Comparison of ENCODE assay signal across 1 cellular context in the genomic region with DNA sequence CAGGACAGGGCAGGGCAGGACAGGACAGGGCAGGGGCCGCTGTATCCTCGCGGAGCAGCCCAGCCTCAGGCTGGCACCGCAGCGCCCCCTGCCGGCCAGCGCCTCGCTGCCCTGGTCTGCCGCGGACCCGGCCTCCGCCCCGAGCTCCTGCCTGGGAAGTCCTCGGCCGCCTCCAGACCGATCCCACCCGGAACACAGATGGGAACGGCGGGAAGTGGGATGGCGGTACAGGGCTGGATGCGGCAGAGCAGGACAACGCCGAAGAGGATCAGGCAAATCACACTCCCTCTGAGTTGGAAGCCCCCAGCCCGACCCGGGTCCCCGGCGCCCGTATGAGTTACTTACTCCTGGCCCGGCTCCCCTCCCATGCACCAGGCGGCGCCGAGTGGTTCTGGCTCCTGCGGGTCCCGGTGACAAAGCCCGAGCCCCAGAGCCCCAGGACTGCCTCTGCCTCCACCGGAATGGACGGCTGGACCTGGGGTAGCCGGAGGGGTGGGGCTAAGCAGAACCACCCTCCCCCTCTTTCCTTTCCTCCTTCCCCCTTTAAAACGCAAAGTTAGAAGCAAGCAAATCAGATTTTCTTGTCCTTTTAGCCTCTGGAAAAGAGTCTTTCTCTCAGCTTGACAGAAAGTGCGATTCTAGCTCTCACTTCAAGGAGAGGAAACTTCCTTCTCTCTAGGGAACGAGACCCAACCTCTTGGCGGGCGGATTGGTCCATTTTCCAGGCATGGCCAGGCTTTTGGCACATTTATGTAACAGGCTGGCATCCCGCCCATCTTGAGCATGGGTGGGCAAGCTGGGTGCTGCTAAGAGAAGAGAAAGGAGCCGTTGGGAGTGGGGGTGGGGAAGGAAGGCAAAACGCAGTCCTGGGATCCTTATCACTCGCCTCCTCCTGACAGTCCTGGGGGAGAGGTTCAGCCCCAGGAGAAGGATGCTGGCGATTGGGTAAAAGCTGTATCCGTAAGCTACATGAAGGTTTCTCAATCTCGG.
TF ChIP-seq lines count a peak whose summit lies in the region.

A gene with protein sequence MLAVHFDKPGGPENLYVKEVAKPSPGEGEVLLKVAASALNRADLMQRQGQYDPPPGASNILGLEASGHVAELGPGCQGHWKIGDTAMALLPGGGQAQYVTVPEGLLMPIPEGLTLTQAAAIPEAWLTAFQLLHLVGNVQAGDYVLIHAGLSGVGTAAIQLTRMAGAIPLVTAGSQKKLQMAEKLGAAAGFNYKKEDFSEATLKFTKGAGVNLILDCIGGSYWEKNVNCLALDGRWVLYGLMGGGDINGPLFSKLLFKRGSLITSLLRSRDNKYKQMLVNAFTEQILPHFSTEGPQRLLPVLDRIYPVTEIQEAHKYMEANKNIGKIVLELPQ (minus strand): TSS at position 449 of the 990 bp plus-strand sequence. CDS start 508 bp downstream, outside the sequence.

TF ChIP-seq in HepG2, 621 proteins besides CTCF, POLR2A, EP300 and RAD21 (continued from another document and continues in another):
- TF ChIP-seq, protein P1, sequence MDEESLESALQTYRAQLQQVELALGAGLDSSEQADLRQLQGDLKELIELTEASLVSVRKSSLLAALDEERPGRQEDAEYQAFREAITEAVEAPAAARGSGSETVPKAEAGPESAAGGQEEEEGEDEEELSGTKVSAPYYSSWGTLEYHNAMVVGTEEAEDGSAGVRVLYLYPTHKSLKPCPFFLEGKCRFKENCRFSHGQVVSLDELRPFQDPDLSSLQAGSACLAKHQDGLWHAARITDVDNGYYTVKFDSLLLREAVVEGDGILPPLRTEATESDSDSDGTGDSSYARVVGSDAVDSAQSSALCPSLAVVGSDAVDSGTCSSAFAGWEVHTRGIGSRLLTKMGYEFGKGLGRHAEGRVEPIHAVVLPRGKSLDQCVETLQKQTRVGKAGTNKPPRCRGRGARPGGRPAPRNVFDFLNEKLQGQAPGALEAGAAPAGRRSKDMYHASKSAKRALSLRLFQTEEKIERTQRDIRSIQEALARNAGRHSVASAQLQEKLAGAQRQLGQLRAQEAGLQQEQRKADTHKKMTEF (CRISPR knock-in tag; IDR thresholded peaks at IDR 0.05), result peak; percentile 92
- no peak for TF ChIP-seq SIN3A (IDR thresholded peaks at IDR 0.05; ENCODE audit: borderline replicate concordance, low read depth, low read length)
- TF ChIP-seq ZNF367 (CRISPR knock-in tag; IDR thresholded peaks at IDR 0.05; ENCODE audit: borderline replicate concordance), result no peak
- peak; percentile 48; the same call in 1 of the 2 replicates for TF ChIP-seq ZNF280B (CRISPR knock-in tag; IDR thresholded peaks at IDR 0.05; ENCODE audit: borderline replicate concordance)
- peak; percentile 63; the same call in 1 of the 2 replicates for TF ChIP-seq ZNF225 (CRISPR knock-in tag; IDR thresholded peaks at IDR 0.05)
- no peak for TF ChIP-seq KAT2B (IDR thresholded peaks at IDR 0.05; ENCODE audit: borderline replicate concordance, low read depth, low read length)
- no peak for TF ChIP-seq PAF1 (CRISPR knock-in tag; IDR thresholded peaks at IDR 0.05)
- no peak for TF ChIP-seq FOXA3 (CRISPR knock-in tag; IDR thresholded peaks at IDR 0.05)
- TF ChIP-seq ZC3H13 (CRISPR knock-in tag; IDR thresholded peaks at IDR 0.05), result peak; percentile 88; the same call in 1 of the 2 replicates
- TF ChIP-seq EZH2 (conservative IDR thresholded peaks at IDR 0.05; ENCODE audit: low read depth, low read length), result no peak
- TF ChIP-seq ZMYM4 (CRISPR knock-in tag; IDR thresholded peaks at IDR 0.05), result peak; percentile 78
- TF ChIP-seq ZNF256 (CRISPR knock-in tag; conservative IDR thresholded peaks at IDR 0.05), result peak; percentile 52; the same call in 1 of the 2 replicates
- no peak for TF ChIP-seq ZC3H4 (CRISPR knock-in tag; IDR thresholded peaks at IDR 0.05; ENCODE audit: borderline replicate concordance)
- TF ChIP-seq BCL3 (CRISPR knock-in tag; IDR thresholded peaks at IDR 0.05), result peak; percentile 26; the same call in 1 of the 2 replicates
- TF ChIP-seq MXD4 (CRISPR knock-in tag; IDR thresholded peaks at IDR 0.05), result peak; percentile 3; the same call in 1 of the 2 replicates
- TF ChIP-seq, protein P2, sequence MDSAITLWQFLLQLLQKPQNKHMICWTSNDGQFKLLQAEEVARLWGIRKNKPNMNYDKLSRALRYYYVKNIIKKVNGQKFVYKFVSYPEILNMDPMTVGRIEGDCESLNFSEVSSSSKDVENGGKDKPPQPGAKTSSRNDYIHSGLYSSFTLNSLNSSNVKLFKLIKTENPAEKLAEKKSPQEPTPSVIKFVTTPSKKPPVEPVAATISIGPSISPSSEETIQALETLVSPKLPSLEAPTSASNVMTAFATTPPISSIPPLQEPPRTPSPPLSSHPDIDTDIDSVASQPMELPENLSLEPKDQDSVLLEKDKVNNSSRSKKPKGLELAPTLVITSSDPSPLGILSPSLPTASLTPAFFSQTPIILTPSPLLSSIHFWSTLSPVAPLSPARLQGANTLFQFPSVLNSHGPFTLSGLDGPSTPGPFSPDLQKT (CRISPR knock-in tag; IDR thresholded peaks at IDR 0.05; ENCODE audit: borderline replicate concordance), result no peak
- no peak for TF ChIP-seq AHR (CRISPR knock-in tag; IDR thresholded peaks at IDR 0.05)
- no peak for TF ChIP-seq FOXJ3 (CRISPR knock-in tag; IDR thresholded peaks at IDR 0.05; ENCODE audit: borderline replicate concordance)
- peak; percentile 64; the same call in 1 of the 2 replicates for TF ChIP-seq HES4 (CRISPR knock-in tag; IDR thresholded peaks at IDR 0.05; ENCODE audit: borderline replicate concordance)
- TF ChIP-seq, protein P3, sequence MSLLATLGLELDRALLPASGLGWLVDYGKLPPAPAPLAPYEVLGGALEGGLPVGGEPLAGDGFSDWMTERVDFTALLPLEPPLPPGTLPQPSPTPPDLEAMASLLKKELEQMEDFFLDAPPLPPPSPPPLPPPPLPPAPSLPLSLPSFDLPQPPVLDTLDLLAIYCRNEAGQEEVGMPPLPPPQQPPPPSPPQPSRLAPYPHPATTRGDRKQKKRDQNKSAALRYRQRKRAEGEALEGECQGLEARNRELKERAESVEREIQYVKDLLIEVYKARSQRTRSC (CRISPR knock-in tag; IDR thresholded peaks at IDR 0.05; ENCODE audit: low read depth), result no peak
- TF ChIP-seq, protein P4, sequence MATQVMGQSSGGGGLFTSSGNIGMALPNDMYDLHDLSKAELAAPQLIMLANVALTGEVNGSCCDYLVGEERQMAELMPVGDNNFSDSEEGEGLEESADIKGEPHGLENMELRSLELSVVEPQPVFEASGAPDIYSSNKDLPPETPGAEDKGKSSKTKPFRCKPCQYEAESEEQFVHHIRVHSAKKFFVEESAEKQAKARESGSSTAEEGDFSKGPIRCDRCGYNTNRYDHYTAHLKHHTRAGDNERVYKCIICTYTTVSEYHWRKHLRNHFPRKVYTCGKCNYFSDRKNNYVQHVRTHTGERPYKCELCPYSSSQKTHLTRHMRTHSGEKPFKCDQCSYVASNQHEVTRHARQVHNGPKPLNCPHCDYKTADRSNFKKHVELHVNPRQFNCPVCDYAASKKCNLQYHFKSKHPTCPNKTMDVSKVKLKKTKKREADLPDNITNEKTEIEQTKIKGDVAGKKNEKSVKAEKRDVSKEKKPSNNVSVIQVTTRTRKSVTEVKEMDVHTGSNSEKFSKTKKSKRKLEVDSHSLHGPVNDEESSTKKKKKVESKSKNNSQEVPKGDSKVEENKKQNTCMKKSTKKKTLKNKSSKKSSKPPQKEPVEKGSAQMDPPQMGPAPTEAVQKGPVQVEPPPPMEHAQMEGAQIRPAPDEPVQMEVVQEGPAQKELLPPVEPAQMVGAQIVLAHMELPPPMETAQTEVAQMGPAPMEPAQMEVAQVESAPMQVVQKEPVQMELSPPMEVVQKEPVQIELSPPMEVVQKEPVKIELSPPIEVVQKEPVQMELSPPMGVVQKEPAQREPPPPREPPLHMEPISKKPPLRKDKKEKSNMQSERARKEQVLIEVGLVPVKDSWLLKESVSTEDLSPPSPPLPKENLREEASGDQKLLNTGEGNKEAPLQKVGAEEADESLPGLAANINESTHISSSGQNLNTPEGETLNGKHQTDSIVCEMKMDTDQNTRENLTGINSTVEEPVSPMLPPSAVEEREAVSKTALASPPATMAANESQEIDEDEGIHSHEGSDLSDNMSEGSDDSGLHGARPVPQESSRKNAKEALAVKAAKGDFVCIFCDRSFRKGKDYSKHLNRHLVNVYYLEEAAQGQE (IDR thresholded peaks at IDR 0.05; ENCODE audit: borderline replicate concordance in 1 of 2, low read depth in 1 of 2, low read length in 2 of 2), result no peak; a peak in 1 of 4 replicates
- TF ChIP-seq KLF12 (CRISPR knock-in tag; IDR thresholded peaks at IDR 0.05; ENCODE audit: borderline replicate concordance), result peak; percentile 36; the same call in 1 of the 2 replicates
- peak; percentile 81 for TF ChIP-seq IKZF5 (CRISPR knock-in tag; IDR thresholded peaks at IDR 0.05)
- TF ChIP-seq, protein P5, sequence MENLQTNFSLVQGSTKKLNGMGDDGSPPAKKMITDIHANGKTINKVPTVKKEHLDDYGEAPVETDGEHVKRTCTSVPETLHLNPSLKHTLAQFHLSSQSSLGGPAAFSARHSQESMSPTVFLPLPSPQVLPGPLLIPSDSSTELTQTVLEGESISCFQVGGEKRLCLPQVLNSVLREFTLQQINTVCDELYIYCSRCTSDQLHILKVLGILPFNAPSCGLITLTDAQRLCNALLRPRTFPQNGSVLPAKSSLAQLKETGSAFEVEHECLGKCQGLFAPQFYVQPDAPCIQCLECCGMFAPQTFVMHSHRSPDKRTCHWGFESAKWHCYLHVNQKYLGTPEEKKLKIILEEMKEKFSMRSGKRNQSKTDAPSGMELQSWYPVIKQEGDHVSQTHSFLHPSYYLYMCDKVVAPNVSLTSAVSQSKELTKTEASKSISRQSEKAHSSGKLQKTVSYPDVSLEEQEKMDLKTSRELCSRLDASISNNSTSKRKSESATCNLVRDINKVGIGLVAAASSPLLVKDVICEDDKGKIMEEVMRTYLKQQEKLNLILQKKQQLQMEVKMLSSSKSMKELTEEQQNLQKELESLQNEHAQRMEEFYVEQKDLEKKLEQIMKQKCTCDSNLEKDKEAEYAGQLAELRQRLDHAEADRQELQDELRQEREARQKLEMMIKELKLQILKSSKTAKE (CRISPR knock-in tag; IDR thresholded peaks at IDR 0.05; ENCODE audit: borderline replicate concordance), result peak; percentile 62; the same call in 1 of the 2 replicates
- TF ChIP-seq, protein P6, sequence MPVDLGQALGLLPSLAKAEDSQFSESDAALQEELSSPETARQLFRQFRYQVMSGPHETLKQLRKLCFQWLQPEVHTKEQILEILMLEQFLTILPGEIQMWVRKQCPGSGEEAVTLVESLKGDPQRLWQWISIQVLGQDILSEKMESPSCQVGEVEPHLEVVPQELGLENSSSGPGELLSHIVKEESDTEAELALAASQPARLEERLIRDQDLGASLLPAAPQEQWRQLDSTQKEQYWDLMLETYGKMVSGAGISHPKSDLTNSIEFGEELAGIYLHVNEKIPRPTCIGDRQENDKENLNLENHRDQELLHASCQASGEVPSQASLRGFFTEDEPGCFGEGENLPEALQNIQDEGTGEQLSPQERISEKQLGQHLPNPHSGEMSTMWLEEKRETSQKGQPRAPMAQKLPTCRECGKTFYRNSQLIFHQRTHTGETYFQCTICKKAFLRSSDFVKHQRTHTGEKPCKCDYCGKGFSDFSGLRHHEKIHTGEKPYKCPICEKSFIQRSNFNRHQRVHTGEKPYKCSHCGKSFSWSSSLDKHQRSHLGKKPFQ (CRISPR knock-in tag; IDR thresholded peaks at IDR 0.05; ENCODE audit: insufficient replicate concordance), result peak; percentile 91
- peak; percentile 68; the same call in 1 of the 2 replicates for TF ChIP-seq STAT6 (CRISPR knock-in tag; IDR thresholded peaks at IDR 0.05; ENCODE audit: borderline replicate concordance)
- TF ChIP-seq ZNF782 (CRISPR knock-in tag; IDR thresholded peaks at IDR 0.05; ENCODE audit: borderline replicate concordance), result peak; percentile 52; the same call in 1 of the 2 replicates
